In the genomic region with DNA sequence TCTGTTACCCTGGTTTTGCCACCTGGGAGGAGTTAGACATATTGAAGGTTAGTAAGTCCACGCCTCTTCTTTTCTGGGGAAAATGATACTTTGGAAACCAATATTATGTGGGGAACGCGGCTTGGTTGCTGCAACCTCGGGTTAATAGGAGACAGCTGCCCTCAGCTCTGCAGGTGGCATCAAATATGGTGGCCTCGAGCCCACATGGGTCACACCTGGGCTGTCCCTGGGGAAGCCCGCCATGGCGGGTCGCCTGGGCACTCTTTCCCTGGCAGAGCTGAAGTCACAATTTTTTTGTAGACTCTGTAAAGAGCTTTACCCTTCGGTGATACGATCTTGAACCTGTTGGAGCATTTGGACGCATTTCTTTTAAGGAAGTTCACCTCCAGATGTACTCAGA, we compare ENCODE assay signal across 11 cellular contexts. TPM values are rescaled to one million over a fixed set of nuclear protein-coding genes. Genes with fewer than 3 reads are reported as not detected.
DNase-seq lines count a peak whose midpoint lies in the region; ATAC-seq, FAIRE-seq and TF ChIP-seq lines count a peak whose summit lies in the region.
"Had no signal": no experiment of that assay in that cellular context is flagged by ENCODE, and none has a peak within 500 bp of the region (broad histone marks: within the 10 kb centered on the region; RNA-seq: fewer than 3 reads in every experiment).

No MANE protein-coding gene starts in this region.

- peaks cover 9% of the 10 kb centered on the region for H3K4me1 ChIP-seq in ovary (ENCODE audit: insufficient read depth)

- H3K27ac Mint-ChIP-seq in activated CD8-positive, alpha-beta T cell treated with anti-CD3 and anti-CD28 coated beads, Interleukin-2, amount 10 ng/mL, durations not matched to agents 7 days and 5 days = peak overlapping the region; percentile 81
- H3K27ac Mint-ChIP-seq in memory B cell = no peak overlapping the region

- 94 to 97% (median 97%) methylated on average over 11 of the region's 11 CpGs for WGBS in ovary, 3 donors

- H3K36me3 ChIP-seq in MG63 = peaks cover 38% of the 10 kb centered on the region
- no peaks in the 10 kb centered on the region for H3K36me3 ChIP-seq in ovary

- peaks cover 9% of the 10 kb centered on the region for H3K27me3 Mint-ChIP-seq in activated CD8-positive, alpha-beta T cell treated with anti-CD3 and anti-CD28 coated beads, Interleukin-2, amount 10 ng/mL, durations not matched to agents 7 days and 5 days (ENCODE audit: low read depth)
- no peaks in the 10 kb centered on the region for H3K27me3 Mint-ChIP-seq in memory B cell

- no peak for DNase-seq in AG10803 (ENCODE audit: low read depth)
- no peak for DNase-seq in GM12892 (ENCODE audit: insufficient read length)
- no peak for DNase-seq in activated CD8-positive, alpha-beta T cell treated with anti-CD3 and anti-CD28 coated beads, Interleukin-2, amount 10 ng/mL, durations not matched to agents 7 days and 5 days
- DNase-seq in memory B cell (ENCODE audit: low spot score in 2 of 2) = no peak
- DNase-seq in MG63 = no peak
- no peak for DNase-seq in ovary
- no peak for DNase-seq in DMS114 treated with DMSO at 0.1 percent for 48 hours (lab: John Stamatoyannopoulos, UW; ENCODE audit: unreplicated experiment)
- DNase-seq: DMS53, head of caudate nucleus, NCI-H510A had no signal

- FAIRE-seq in GM12892 (lab: Jason Lieb, UNC) = peak; percentile 9

- H3K36me3 Mint-ChIP-seq in activated CD8-positive, alpha-beta T cell treated with anti-CD3 and anti-CD28 coated beads, Interleukin-2, amount 10 ng/mL, durations not matched to agents 7 days and 5 days (ENCODE audit: low read depth) = peaks cover 55% of the 10 kb centered on the region
- peaks cover 4% of the 10 kb centered on the region for H3K36me3 Mint-ChIP-seq in memory B cell

- TF ChIP-seq EP300 in ovary (IDR thresholded peaks at IDR 0.05) = no peak

- H3K9me3 ChIP-seq in MG63 = no peaks in the 10 kb centered on the region
- H3K9me3 ChIP-seq in ovary = no peaks in the 10 kb centered on the region

- no peaks in the 10 kb centered on the region for H3K27me3 ChIP-seq in MG63
- H3K27me3 ChIP-seq in ovary = no peaks in the 10 kb centered on the region

- H3K9me3 Mint-ChIP-seq in activated CD8-positive, alpha-beta T cell treated with anti-CD3 and anti-CD28 coated beads, Interleukin-2, amount 10 ng/mL, durations not matched to agents 7 days and 5 days (ENCODE audit: insufficient read depth) = no peaks in the 10 kb centered on the region
- no peaks in the 10 kb centered on the region for H3K9me3 Mint-ChIP-seq in memory B cell

- H3K4me3 ChIP-seq in AG10803 (ENCODE audit: low read length) (peak overlapping the region; percentile 4; the same call in 1 of the 2 replicates), MG63 (no peak overlapping the region), ovary (no peak overlapping the region)

- CTCF ChIA-PET in activated CD8-positive, alpha-beta T cell treated with anti-CD3 and anti-CD28 coated beads, Interleukin-2, amount 10 ng/mL, durations not matched to agents 7 days and 5 days (lab: Charles Lee) = interaction anchor here (1.1 kb wide), 1 partner anchor 23 kb away, joined by 3 read pairs; no protein-coding TSS in a partner anchor

- POLR2A ChIA-PET in activated CD8-positive, alpha-beta T cell treated with anti-CD3 and anti-CD28 coated beads, Interleukin-2, amount 10 ng/mL, durations not matched to agents 7 days and 5 days (lab: Charles Lee) = interaction anchor here (0.6 kb wide), 1 partner anchor 28 kb away, joined by 3 read pairs; no protein-coding TSS in a partner anchor

- peaks cover 55% of the 10 kb centered on the region for H3K4me1 Mint-ChIP-seq in activated CD8-positive, alpha-beta T cell treated with anti-CD3 and anti-CD28 coated beads, Interleukin-2, amount 10 ng/mL, durations not matched to agents 7 days and 5 days (ENCODE audit: low read depth)
- H3K4me1 Mint-ChIP-seq in memory B cell = peaks cover 13% of the 10 kb centered on the region

- intact Hi-C loops in ovary (cut with DNase I) = no loop called here

- no peak for TF ChIP-seq POLR2A in GM12892 (IDR thresholded peaks at IDR 0.05; ENCODE audit: low read depth, low read length)
- TF ChIP-seq POLR2A in ovary (IDR thresholded peaks at IDR 0.05) = no peak

- no peak overlapping the region for H3K27ac ChIP-seq in ovary

- ATAC-seq in activated CD8-positive, alpha-beta T cell treated with anti-CD3 and anti-CD28 coated beads, Interleukin-2, amount 10 ng/mL, durations not matched to agents 7 days and 5 days = no peak
- ATAC-seq in memory B cell (ENCODE audit: low read depth) (no peak), HG03460 (IDR thresholded peaks at IDR 0.05; ENCODE audit: unreplicated experiment) (no peak)

- no peak for TF ChIP-seq CTCF in AG10803 (conservative IDR thresholded peaks at IDR 0.05; ENCODE audit: low read length)
- TF ChIP-seq CTCF in ovary (IDR thresholded peaks at IDR 0.05) = no peak

- H3K4me3 Mint-ChIP-seq in activated CD8-positive, alpha-beta T cell treated with anti-CD3 and anti-CD28 coated beads, Interleukin-2, amount 10 ng/mL, durations not matched to agents 7 days and 5 days = peak overlapping the region; percentile 83
- H3K4me3 Mint-ChIP-seq in memory B cell = peak overlapping the region; percentile 90

RNA-seq across cellular contexts. Expression of gene PFKP, which starts 2.5 kb away (rescaled TPM):
- polyA plus RNA-seq in GM12892 (2012; ENCODE audit: missing spikeins) = 162 TPM
- total RNA-seq in activated CD8-positive, alpha-beta T cell treated with anti-CD3 and anti-CD28 coated beads, Interleukin-2, amount 10 ng/mL, durations not matched to agents 7 days and 5 days = 100 to 1,000 TPM; 220 to 233 TPM
- total RNA-seq in MG63 (2014; rRNA removed; shearing (Covaris generic); ENCODE audit: low replicate concordance) = 121 and 183 TPM in 2 replicates
- total RNA-seq in ovary = 10 to 100 TPM; 12.4 to 43.4 (median 23.1) TPM
- polyA plus RNA-seq in ovary = 10 to 100 TPM; 19.6 to 74.9 TPM
